ENCODE assay signal across 11 cellular contexts in the genomic region with DNA sequence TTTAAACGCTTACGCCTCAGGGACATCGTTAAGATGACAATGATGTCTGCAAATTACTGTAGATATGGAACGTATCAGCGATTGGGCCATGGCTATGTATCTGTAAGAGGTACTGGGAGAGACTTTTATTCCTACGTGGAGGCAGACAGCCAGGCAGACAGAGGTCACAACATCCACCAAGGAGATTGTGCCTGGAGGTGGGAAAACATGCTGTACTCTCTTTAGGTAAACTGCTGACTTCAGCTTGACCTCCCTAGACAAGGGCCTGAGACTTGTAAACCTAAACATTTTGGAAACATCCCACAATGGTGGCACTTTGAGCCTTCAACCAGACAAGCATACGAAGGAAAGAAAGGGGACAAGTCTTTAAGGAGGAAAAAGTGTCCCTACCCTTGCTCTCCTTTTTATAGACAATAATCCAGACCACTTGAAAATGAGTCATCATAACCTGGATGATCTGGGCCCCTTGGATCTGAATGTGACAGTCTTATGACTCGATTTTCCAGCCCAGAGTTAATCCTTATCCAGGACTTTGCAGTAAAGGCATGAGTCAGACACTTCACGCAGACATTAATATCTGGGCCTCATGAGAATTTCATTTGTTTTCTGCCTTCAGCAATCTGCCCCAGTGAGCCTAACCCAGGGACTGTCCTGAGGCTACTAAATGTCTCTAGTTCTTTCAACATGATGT. TPM values are rescaled to one million over a fixed set of nuclear protein-coding genes. Genes with fewer than 3 reads are reported as not detected.
DNase-seq lines count a peak whose midpoint lies in the region; ATAC-seq and TF ChIP-seq lines count a peak whose summit lies in the region.
"Had no signal": no experiment of that assay in that cellular context is flagged by ENCODE, and none has a peak within 500 bp of the region (broad histone marks: within the 10 kb centered on the region; RNA-seq: fewer than 3 reads in every experiment).

No MANE protein-coding gene starts in this region.

- H4K20me1 ChIP-seq in H9 (ENCODE audit: control insufficient read depth, insufficient read depth, insufficient read length) (no peaks in the 10 kb centered on the region), OCI-LY7 (ENCODE audit: insufficient read depth, low read length) (no peaks in the 10 kb centered on the region)

- H3K4me3 ChIP-seq in fibroblast of pulmonary artery (replicated peaks; ENCODE audit: low read depth, low read length) (no peak overlapping the region), skeletal muscle tissue (ENCODE audit: low read length in 3 of 3) (no peak overlapping the region), OCI-LY7 (ENCODE audit: low read depth, low read length, poor library complexity, severe bottlenecking) (no peak overlapping the region)
- H3K4me3 ChIP-seq: ovary had no signal

- no peak overlapping the region for H2BK5ac ChIP-seq in H9 (ENCODE audit: insufficient read length, low read length)

- no peak overlapping the region for H4K8ac ChIP-seq in H9 (replicated peaks; ENCODE audit: insufficient read length, low read depth, low read length)

- H3K23me2 ChIP-seq in H9 (ENCODE audit: insufficient read length, low read depth, low read length, poor library complexity, severe bottlenecking): no peaks in the 10 kb centered on the region

- H3K4me1 ChIP-seq in H9 (ENCODE audit: insufficient read depth, low read length) (no peaks in the 10 kb centered on the region), skeletal muscle tissue (ENCODE audit: control insufficient read depth in 3 of 3, insufficient read depth in 3 of 3, low read length in 3 of 3) (no peaks in the 10 kb centered on the region), OCI-LY7 (ENCODE audit: insufficient read depth, low read length, poor library complexity, severe bottlenecking) (no peaks in the 10 kb centered on the region)

- no peak overlapping the region for H4K5ac ChIP-seq in H9 (ENCODE audit: insufficient read length, low read depth, low read length)

- H3K27me3 ChIP-seq in H9 (ENCODE audit: insufficient read depth, low read length) (no peaks in the 10 kb centered on the region), skeletal muscle tissue (ENCODE audit: control insufficient read depth in 3 of 3, insufficient read depth in 3 of 3, low read length in 3 of 3) (no peaks in the 10 kb centered on the region)
- H3K27me3 ChIP-seq: ovary had no signal

- DNase-seq in H9: no peak
- DNase-seq in SW480 (ENCODE audit: low spot score): peak; percentile 4
- peak; percentile 70 for DNase-seq in fibroblast of pulmonary artery (ENCODE audit: low read depth)
- no peak for DNase-seq in activated T-helper 1 cell treated with anti-CD3 and anti-CD28 coated beads, Interleukin-12 subunit alpha, Interleukin-12 subunit beta, Interleukin-2, Interleukin-4 antibody, amounts not matched to agents 30 ng/mL and 10 ng/mL and 1 ng/mL, durations not matched to agents 14 hours and 24 hours and 36 hours (ENCODE audit: low spot score)
- DNase-seq in OCI-LY7 (ENCODE audit: low spot score): no peak
- DNase-seq: caudate nucleus, DMS79 treated with DMSO at 0.1 percent for 48 hours, ovary had no signal

- no peak overlapping the region for H2BK12ac ChIP-seq in H9 (ENCODE audit: insufficient read length, low read depth, low read length)

- no peaks in the 10 kb centered on the region for H3K9me3 Mint-ChIP-seq in H9
- no peaks in the 10 kb centered on the region for H3K9me3 Mint-ChIP-seq in activated T-helper 1 cell treated with anti-CD3 and anti-CD28 coated beads, Interleukin-12 subunit alpha, Interleukin-12 subunit beta, Interleukin-2, Interleukin-4 antibody, amounts not matched to agents 30 ng/mL and 10 ng/mL and 1 ng/mL, durations not matched to agents 14 hours and 24 hours and 36 hours

- no peaks in the 10 kb centered on the region for H3K79me1 ChIP-seq in H9 (ENCODE audit: insufficient read depth, low read depth, low read length, poor library complexity, severe bottlenecking)

- no TSS peak for BruUV-seq in OCI-LY7 (replicated peaks; lab: Mats Ljungman, UMichigan)

- H3K4me3 Mint-ChIP-seq in H9: no peak overlapping the region
- H3K4me3 Mint-ChIP-seq in activated T-helper 1 cell treated with anti-CD3 and anti-CD28 coated beads, Interleukin-12 subunit alpha, Interleukin-12 subunit beta, Interleukin-2, Interleukin-4 antibody, amounts not matched to agents 30 ng/mL and 10 ng/mL and 1 ng/mL, durations not matched to agents 14 hours and 24 hours and 36 hours: no peak overlapping the region

- H2BK120ac ChIP-seq in H9 (ENCODE audit: low read depth, low read length, poor library complexity, severe bottlenecking): no peak overlapping the region

- H3K36me3 ChIP-seq in skeletal muscle tissue (ENCODE audit: control insufficient read depth in 3 of 3, insufficient read depth in 3 of 3, low read length in 3 of 3) (peaks cover 13 to 36% (median 33%) of the 10 kb centered on the region in 3 donors), OCI-LY7 (ENCODE audit: insufficient read depth, low read length) (no peaks in the 10 kb centered on the region)
- H3K36me3 ChIP-seq: ovary had no signal

- H3K27ac ChIP-seq in H9 (ENCODE audit: insufficient read length, low read depth, low read length) (no peak overlapping the region), skeletal muscle tissue (ENCODE audit: low read depth, low read length) (peak overlapping the region; percentile 59), OCI-LY7 (ENCODE audit: low read depth, low read length, poor library complexity, severe bottlenecking) (no peak overlapping the region)
- H3K27ac ChIP-seq: ovary had no signal

- no peaks in the 10 kb centered on the region for H3K9me3 ChIP-seq in H9 (ENCODE audit: control insufficient read depth, low read depth, low read length)
- H3K9me3 ChIP-seq in skeletal muscle tissue (ENCODE audit: control insufficient read depth in 3 of 3, low read length in 3 of 3): no peaks in the 10 kb centered on the region
- no peaks in the 10 kb centered on the region for H3K9me3 ChIP-seq in OCI-LY7 (ENCODE audit: low read length)
- H3K9me3 ChIP-seq: ovary had no signal

- H2BK20ac ChIP-seq in H9 (ENCODE audit: low read depth, low read length, poor library complexity, severe bottlenecking): no peak overlapping the region

- no CpG with 5 or more reads among the region's 9 CpGs for WGBS in H9 (ENCODE audit: extremely low coverage, insufficient read length, low lambda C conversion rate)

- no peak overlapping the region for H2AK5ac ChIP-seq in H9 (ENCODE audit: insufficient read length, low read length)

- H3K27ac Mint-ChIP-seq in H9: peak overlapping the region in 2 of 3 experiments; percentile 16 to 30; a peak in 2 of 7 replicates
- H3K27ac Mint-ChIP-seq in activated T-helper 1 cell treated with anti-CD3 and anti-CD28 coated beads, Interleukin-12 subunit alpha, Interleukin-12 subunit beta, Interleukin-2, Interleukin-4 antibody, amounts not matched to agents 30 ng/mL and 10 ng/mL and 1 ng/mL, durations not matched to agents 14 hours and 24 hours and 36 hours: no peak overlapping the region

- POLR2A ChIA-PET in OCI-LY7 (lab: Charles Lee): no interaction called here

- no peaks in the 10 kb centered on the region for H3K27me3 Mint-ChIP-seq in H9 (ENCODE audit: low read depth)
- no peaks in the 10 kb centered on the region for H3K27me3 Mint-ChIP-seq in activated T-helper 1 cell treated with anti-CD3 and anti-CD28 coated beads, Interleukin-12 subunit alpha, Interleukin-12 subunit beta, Interleukin-2, Interleukin-4 antibody, amounts not matched to agents 30 ng/mL and 10 ng/mL and 1 ng/mL, durations not matched to agents 14 hours and 24 hours and 36 hours (ENCODE audit: insufficient read depth)

- H3K56ac ChIP-seq in H9 (ENCODE audit: insufficient read length, low read depth, low read length): no peak overlapping the region

- no peak overlapping the region for H3K4ac ChIP-seq in H9 (ENCODE audit: low read depth, low read length)

- H2BK15ac ChIP-seq in H9 (ENCODE audit: low read depth, low read length): no peak overlapping the region

- intact Hi-C loops in activated T-helper 1 cell treated with anti-CD3 and anti-CD28 coated beads, Interleukin-12 subunit alpha, Interleukin-12 subunit beta, Interleukin-2, Interleukin-4 antibody, amounts not matched to agents 30 ng/mL and 10 ng/mL and 1 ng/mL, durations not matched to agents 14 hours and 24 hours and 36 hours (cut with micrococcal nuclease): no loop called here
- intact Hi-C loops in OCI-LY7 (cut with micrococcal nuclease; ENCODE audit: unreplicated experiment): no loop called here

- peaks cover 0 to 88% (median 62%) of the 10 kb centered on the region in 3 experiments; a peak in 5 of 7 replicates for H3K36me3 Mint-ChIP-seq in H9 (ENCODE audit: insufficient read depth in 1 of 3, low read depth in 3 of 3)
- H3K36me3 Mint-ChIP-seq in activated T-helper 1 cell treated with anti-CD3 and anti-CD28 coated beads, Interleukin-12 subunit alpha, Interleukin-12 subunit beta, Interleukin-2, Interleukin-4 antibody, amounts not matched to agents 30 ng/mL and 10 ng/mL and 1 ng/mL, durations not matched to agents 14 hours and 24 hours and 36 hours (ENCODE audit: low read depth): peaks cover 18% of the 10 kb centered on the region

- H4K91ac ChIP-seq in H9 (ENCODE audit: insufficient read length, low read depth, low read length): no peak overlapping the region

- TF ChIP-seq CTCF in H9 (conservative IDR thresholded peaks at IDR 0.05) (no peak), fibroblast of pulmonary artery (IDR thresholded peaks at IDR 0.05; ENCODE audit: low read length, missing control alignments) (no peak), OCI-LY7 (conservative IDR thresholded peaks at IDR 0.05; ENCODE audit: low read length) (no peak)

- H3K79me2 ChIP-seq in H9 (ENCODE audit: insufficient read depth, low read length) (no peaks in the 10 kb centered on the region), OCI-LY7 (ENCODE audit: insufficient read depth, low read depth, low read length) (no peaks in the 10 kb centered on the region)

- no peaks in the 10 kb centered on the region for H3K9me2 ChIP-seq in OCI-LY7 (ENCODE audit: insufficient read depth, low read length)

- H3K4me1 Mint-ChIP-seq in H9: no peaks in the 10 kb centered on the region
- peaks cover 2% of the 10 kb centered on the region for H3K4me1 Mint-ChIP-seq in activated T-helper 1 cell treated with anti-CD3 and anti-CD28 coated beads, Interleukin-12 subunit alpha, Interleukin-12 subunit beta, Interleukin-2, Interleukin-4 antibody, amounts not matched to agents 30 ng/mL and 10 ng/mL and 1 ng/mL, durations not matched to agents 14 hours and 24 hours and 36 hours (ENCODE audit: low read depth)

- H3K4me2 ChIP-seq in H9 (ENCODE audit: insufficient read depth, insufficient read length, low read length) (no peak overlapping the region), OCI-LY7 (ENCODE audit: low read length) (no peak overlapping the region)

- H2AFZ ChIP-seq in H9 (ENCODE audit: low read length): no peak overlapping the region
- H2AFZ ChIP-seq in OCI-LY7 (ENCODE audit: low read length): no peak overlapping the region

- H3K23ac ChIP-seq in H9 (ENCODE audit: insufficient read length, low read depth, low read length): no peak overlapping the region

- CTCF ChIA-PET in OCI-LY7 (lab: Charles Lee; ENCODE audit: unreplicated experiment): no interaction called here

- no peak overlapping the region for H3K14ac ChIP-seq in H9 (ENCODE audit: insufficient read depth, low read length)

- no peak overlapping the region for H3T11ph ChIP-seq in H9 (ENCODE audit: low read length)

- H3K18ac ChIP-seq in H9 (ENCODE audit: insufficient read length, low read depth, low read length): no peak overlapping the region

- ATAC-seq in GM19328 (IDR thresholded peaks at IDR 0.05; ENCODE audit: unreplicated experiment): no peak
- no peak for ATAC-seq in HG02763 (IDR thresholded peaks at IDR 0.05; ENCODE audit: unreplicated experiment)

- H3K9ac ChIP-seq in H9 (ENCODE audit: extremely low read depth, insufficient read length, low read length) (no peak overlapping the region), skeletal muscle tissue (ENCODE audit: low read depth in 1 of 3, low read length in 3 of 3) (no peak overlapping the region)

RNA-seq across cellular contexts. Expression of a gene that starts 6.7 kb away (rescaled TPM):
- not detected in 2 replicates for total RNA-seq in H9 (2021)
- total RNA-seq in skeletal muscle tissue: not detected
- total RNA-seq in activated T-helper 1 cell treated with anti-CD3 and anti-CD28 coated beads, Interleukin-12 subunit alpha, Interleukin-12 subunit beta, Interleukin-2, Interleukin-4 antibody, amounts not matched to agents 30 ng/mL and 10 ng/mL and 1 ng/mL, durations not matched to agents 14 hours and 24 hours and 36 hours: not detected in 2 replicates
- total RNA-seq in OCI-LY7 (2014; rRNA removed; shearing (Covaris generic)): 0.09 TPM in 1 of 2 replicates, not detected in the other
- not detected in 2 replicates for total RNA-seq in OCI-LY7 (2022)
- total RNA-seq: ovary had no signal

Comparison
In these comparisons a context has a peak if more than half of its experiments do, and no peak if none do; other contexts are left out.
1. DNase-seq: peak in SW480 (single experiment) and fibroblast of pulmonary artery (single experiment); none in H9 (single experiment), activated T-helper 1 cell treated with anti-CD3 and anti-CD28 coated beads, Interleukin-12 subunit alpha, Interleukin-12 subunit beta, Interleukin-2, Interleukin-4 antibody, amounts not matched to agents 30 ng/mL and 10 ng/mL and 1 ng/mL, durations not matched to agents 14 hours and 24 hours and 36 hours (single experiment) and OCI-LY7 (single experiment).